In genomic region chr15:57565326-57565725, GRCh38 we compare ENCODE assay signal across 9 cellular contexts. TPM values are rescaled to one million over a fixed set of nuclear protein-coding genes. Genes with fewer than 3 reads are reported as not detected.
A peak's percentile ranks its signal among the peaks of the same experiment; 100 is the strongest.
DNase-seq lines count a peak whose midpoint lies in the region; ATAC-seq and TF ChIP-seq lines count a peak whose summit lies in the region.
"Had no signal": no experiment of that assay in that cellular context is flagged by ENCODE, and none has a peak within 500 bp of the region (broad histone marks: within the 10 kb centered on the region; RNA-seq: fewer than 3 reads in every experiment).

No MANE protein-coding gene starts in this region.

- no peak for ATAC-seq in GM21723 (IDR thresholded peaks at IDR 0.05; ENCODE audit: unreplicated experiment)

- TF ChIP-seq CTCF in neural crest cell (conservative IDR thresholded peaks at IDR 0.05), result no peak

- H3K9me3 Mint-ChIP-seq in activated naive CD4-positive, alpha-beta T cell treated with anti-CD3 and anti-CD28 coated beads, Interleukin-2, amount 50 U/mL, for 24 hours, result peaks cover 5% of the 10 kb centered on the region
- no peaks in the 10 kb centered on the region for H3K9me3 Mint-ChIP-seq in neural crest cell

- peak overlapping the region; percentile 65 for H3K27ac Mint-ChIP-seq in activated naive CD4-positive, alpha-beta T cell treated with anti-CD3 and anti-CD28 coated beads, Interleukin-2, amount 50 U/mL, for 24 hours
- peak overlapping the region; percentile 23 for H3K27ac Mint-ChIP-seq in neural crest cell (ENCODE audit: unreplicated experiment)

- H3K4me3 Mint-ChIP-seq in activated naive CD4-positive, alpha-beta T cell treated with anti-CD3 and anti-CD28 coated beads, Interleukin-2, amount 50 U/mL, for 24 hours, result peak overlapping the region; percentile 63
- H3K4me3 Mint-ChIP-seq in neural crest cell, result no peak overlapping the region

- H3K4me1 Mint-ChIP-seq in activated naive CD4-positive, alpha-beta T cell treated with anti-CD3 and anti-CD28 coated beads, Interleukin-2, amount 50 U/mL, for 24 hours, result peaks cover 49% of the 10 kb centered on the region
- no peaks in the 10 kb centered on the region for H3K4me1 Mint-ChIP-seq in neural crest cell

- peaks cover 3% of the 10 kb centered on the region for H3K36me3 Mint-ChIP-seq in activated naive CD4-positive, alpha-beta T cell treated with anti-CD3 and anti-CD28 coated beads, Interleukin-2, amount 50 U/mL, for 24 hours
- no peaks in the 10 kb centered on the region for H3K36me3 Mint-ChIP-seq in neural crest cell (ENCODE audit: low read depth)

- no peaks in the 10 kb centered on the region for H3K27me3 Mint-ChIP-seq in activated naive CD4-positive, alpha-beta T cell treated with anti-CD3 and anti-CD28 coated beads, Interleukin-2, amount 50 U/mL, for 24 hours
- H3K27me3 Mint-ChIP-seq in neural crest cell (ENCODE audit: low read depth), result no peaks in the 10 kb centered on the region

- peak; percentile 59 for DNase-seq in NCI-H2029 (lab: John Stamatoyannopoulos, UW)
- no peak for DNase-seq in NCI-H2029 treated with DMSO at 0.1 percent for 48 hours (lab: John Stamatoyannopoulos, UW)
- peak; percentile 45 for DNase-seq in RPMI7951 (ENCODE audit: low read depth)
- DNase-seq in neural crest cell (ENCODE audit: low read depth, low spot score), result no peak
- no peak for DNase-seq in dermis blood vessel endothelial cell
- DNase-seq in caudate nucleus (lab: John Stamatoyannopoulos, UW), result no peak
- DNase-seq: NCI-H2227 treated with DMSO at 0.1 percent for 48 hours had no signal

- no peak overlapping the region for H3K27ac ChIP-seq in caudate nucleus (ENCODE audit: low read depth, low read length)

RNA-seq across cellular contexts. Expression of gene MYZAP, which starts 26.4 kb away (rescaled TPM):
- total RNA-seq in RPMI7951 (2014; rRNA removed; shearing (Covaris generic)), result 0.24 and 0.29 TPM in 2 replicates
- 0.28 TPM in 1 of 2 replicates, not detected in the other for total RNA-seq in neural crest cell
- total RNA-seq in dermis blood vessel endothelial cell, result 82.5 and 94.7 TPM in 2 replicates

Comparison
In these comparisons a context has a peak if more than half of its experiments do, and no peak if none do; other contexts are left out.
1. DNase-seq: peak in NCI-H2029 (single experiment) and RPMI7951 (single experiment); none in NCI-H2029 treated with DMSO at 0.1 percent for 48 hours (single experiment), neural crest cell (single experiment), dermis blood vessel endothelial cell (single experiment) and caudate nucleus (0 of 61).
2. RNA of gene MYZAP, which starts 26.4 kb away (total RNA-seq): 82.5 to 94.7 TPM in dermis blood vessel endothelial cell; 0.28 TPM in neural crest cell and 0.24 to 0.29 TPM in RPMI7951; every median in the first group is over 10 times any median in the second.